In genomic region chr18:40243592-40243991, GRCh38 we compare ENCODE assay signal across 28 cellular contexts.
"Had no signal": no experiment of that assay in that cellular context is flagged by ENCODE, and none has a peak within 500 bp of the region (broad histone marks: within the 10 kb centered on the region; RNA-seq: fewer than 3 reads in every experiment).

No MANE protein-coding gene starts in this region.

- H3K27ac Mint-ChIP-seq: naive thymus-derived CD8-positive, alpha-beta T cell; nephron progenitor cell; stimulated activated effector memory CD8-positive, alpha-beta T cell treated with anti-CD3 and anti-CD28 coated beads, Interleukin-12 subunit alpha, Interleukin-12 subunit beta, amount 100 ng/mL, for 72 hours had no signal

- H3K9me3 ChIP-seq: lower lobe of right lung, ovary, psoas muscle, sigmoid colon, stomach, thyroid gland, vagina had no signal

- H3K27me3 Mint-ChIP-seq: naive thymus-derived CD8-positive, alpha-beta T cell had no signal

- H3K4me1 Mint-ChIP-seq: naive thymus-derived CD8-positive, alpha-beta T cell; nephron progenitor cell; stimulated activated effector memory CD8-positive, alpha-beta T cell treated with anti-CD3 and anti-CD28 coated beads, Interleukin-12 subunit alpha, Interleukin-12 subunit beta, amount 100 ng/mL, for 72 hours had no signal

- H3K36me3 Mint-ChIP-seq: naive thymus-derived CD8-positive, alpha-beta T cell; stimulated activated effector memory CD8-positive, alpha-beta T cell treated with anti-CD3 and anti-CD28 coated beads, Interleukin-12 subunit alpha, Interleukin-12 subunit beta, amount 100 ng/mL, for 72 hours had no signal

- H3K27me3 ChIP-seq: dorsolateral prefrontal cortex, heart right ventricle, ovary, sigmoid colon, stomach, thyroid gland, vagina had no signal

- ATAC-seq: esophagus mucosa; heart right ventricle; left ventricle myocardium superior; lower lobe of right lung; naive thymus-derived CD8-positive, alpha-beta T cell; psoas muscle; right cardiac atrium; stimulated activated effector memory CD8-positive, alpha-beta T cell treated with anti-CD3 and anti-CD28 coated beads, Interleukin-12 subunit alpha, Interleukin-12 subunit beta, amount 100 ng/mL, for 72 hours had no signal

- H3K36me3 ChIP-seq: heart right ventricle, lower lobe of right lung, ovary, sigmoid colon, stomach, thyroid gland, vagina had no signal

- H3K4me3 Mint-ChIP-seq: naive thymus-derived CD8-positive, alpha-beta T cell; nephron progenitor cell; stimulated activated effector memory CD8-positive, alpha-beta T cell treated with anti-CD3 and anti-CD28 coated beads, Interleukin-12 subunit alpha, Interleukin-12 subunit beta, amount 100 ng/mL, for 72 hours had no signal

- H3K27ac ChIP-seq: dorsolateral prefrontal cortex, epithelial cell of prostate, heart right ventricle, lower lobe of right lung, ovary, psoas muscle, sigmoid colon, stomach, thyroid gland, vagina had no signal

- H3K4me3 ChIP-seq: dorsolateral prefrontal cortex, heart right ventricle, lower lobe of right lung, ovary, psoas muscle, sigmoid colon, stomach, thyroid gland, vagina had no signal

- H3K4me1 ChIP-seq: heart right ventricle, lower lobe of right lung, psoas muscle, sigmoid colon, stomach, thyroid gland, vagina had no signal

- DNase-seq: cortex of kidney; dorsolateral prefrontal cortex; effector CD4-positive, alpha-beta T cell; foreskin melanocyte; glutamatergic neuron; heart right ventricle; hippocampal formation; islet precursor cell; kidney glomerular epithelial cell; left ventricle myocardium superior; lower lobe of right lung; naive thymus-derived CD8-positive, alpha-beta T cell; nephron progenitor cell; occipital lobe; ovary; posterior cingulate gyrus; psoas muscle; right cardiac atrium; sigmoid colon; stimulated activated CD4-positive, alpha-beta T cell treated with anti-CD3 and anti-CD28 coated beads, Interleukin-2, amount 100 ng/mL, for 24 hours; stimulated activated CD4-positive, alpha-beta T cell treated with anti-CD3 and anti-CD28 coated beads, Interleukin-4, amount 100 ng/mL, for 24 hours; stimulated activated naive CD4-positive, alpha-beta T cell treated with Interleukin-2 at 50 U/mL for 16 hours; stomach; thyroid gland had no signal
